Comparison of ENCODE assay signal across 13 cellular contexts in the genomic region with DNA sequence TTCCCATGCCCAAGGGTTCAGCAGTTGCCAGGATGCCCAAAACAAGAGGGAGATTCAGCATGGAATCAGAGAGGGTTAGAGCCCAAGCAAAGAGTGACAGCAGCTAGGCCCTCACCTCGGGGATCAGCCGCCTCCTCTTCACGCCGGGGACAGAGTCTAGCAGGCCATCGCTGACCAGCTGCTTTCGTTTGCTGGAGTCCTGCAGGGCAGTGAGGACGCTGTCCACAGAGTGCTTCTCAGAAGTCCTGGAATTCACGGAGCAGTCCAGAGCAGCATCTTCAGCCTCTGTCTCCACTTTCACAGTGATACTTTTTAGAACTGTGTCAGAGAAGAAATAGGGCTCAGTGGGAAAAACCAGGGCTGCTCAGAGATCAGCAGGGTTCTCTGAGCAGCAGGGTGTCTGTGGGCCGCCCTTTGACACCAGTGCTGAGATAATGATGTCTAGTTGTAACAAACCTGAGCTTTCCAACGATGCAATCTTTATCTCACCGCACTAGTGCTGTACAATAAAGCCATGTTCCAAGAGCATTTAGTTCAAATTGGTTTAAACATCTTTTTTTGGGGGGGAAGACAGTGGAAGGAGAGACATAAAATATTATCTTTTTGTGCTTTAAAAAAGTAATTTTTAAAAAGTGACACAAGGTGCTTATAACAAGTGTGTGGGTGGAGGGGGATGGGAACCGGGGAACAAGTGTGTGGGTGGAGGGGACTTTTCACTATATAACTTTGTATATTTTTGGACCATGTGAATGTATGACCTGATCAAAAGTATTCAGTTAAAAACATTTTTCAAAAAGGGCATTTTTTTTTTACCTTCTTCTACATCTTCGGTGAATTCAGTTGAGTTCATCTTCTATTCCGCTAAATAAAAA.
"Had no signal": no experiment of that assay in that cellular context is flagged by ENCODE, and none has a peak within 500 bp of the region (broad histone marks: within the 10 kb centered on the region; RNA-seq: fewer than 3 reads in every experiment).

No MANE protein-coding gene starts in this region.

- H3K4me3 Mint-ChIP-seq: activated CD4-positive, alpha-beta T cell treated with anti-CD3 and anti-CD28 coated beads for 36 hours; natural killer cell treated with Interleukin-12 subunit alpha and Interleukin-12 subunit beta and Interleukin-15 and Interleukin-18, amount 100 ng/mL, for 72 hours; T-cell had no signal

- H3K27me3 ChIP-seq: esophagus squamous epithelium, left lung, right lobe of liver had no signal

- DNase-seq: activated CD4-positive, alpha-beta T cell treated with anti-CD3 and anti-CD28 coated beads for 36 hours; activated CD8-positive, alpha-beta memory T cell treated with anti-CD3 and anti-CD28 coated beads, Interleukin-2, amount 50 U/mL, for 48 hours; activated naive CD4-positive, alpha-beta T cell treated with anti-CD3 and anti-CD28 coated beads, Interleukin-2, amount 50 U/mL, for 16 hours; esophagus squamous epithelium; hippocampal formation; left lung; mammary epithelial cell; right lobe of liver; SK-N-SH; T-cell had no signal

- H3K4me2 ChIP-seq: SK-N-SH, smooth muscle cell had no signal

- ATAC-seq: activated CD4-positive, alpha-beta T cell treated with anti-CD3 and anti-CD28 coated beads for 36 hours; left lung; natural killer cell treated with Interleukin-12 subunit alpha and Interleukin-12 subunit beta and Interleukin-15 and Interleukin-18, amount 100 ng/mL, for 72 hours; right lobe of liver; T-cell had no signal

- H3K9me3 Mint-ChIP-seq: natural killer cell treated with Interleukin-12 subunit alpha and Interleukin-12 subunit beta and Interleukin-15 and Interleukin-18, amount 100 ng/mL, for 72 hours; T-cell had no signal

- H3K36me3 ChIP-seq: right lobe of liver had no signal

- H3K36me3 Mint-ChIP-seq: natural killer cell treated with Interleukin-12 subunit alpha and Interleukin-12 subunit beta and Interleukin-15 and Interleukin-18, amount 100 ng/mL, for 72 hours had no signal

- H3K9ac ChIP-seq: SK-N-SH had no signal

- H3K9me3 ChIP-seq: esophagus squamous epithelium, left lung, right lobe of liver, SK-N-SH had no signal

- H3K27me3 Mint-ChIP-seq: activated CD4-positive, alpha-beta T cell treated with anti-CD3 and anti-CD28 coated beads for 36 hours; natural killer cell treated with Interleukin-12 subunit alpha and Interleukin-12 subunit beta and Interleukin-15 and Interleukin-18, amount 100 ng/mL, for 72 hours; T-cell had no signal

- H3K4me3 ChIP-seq: esophagus squamous epithelium, left lung, right lobe of liver, smooth muscle cell had no signal

- H3K27ac Mint-ChIP-seq: activated CD4-positive, alpha-beta T cell treated with anti-CD3 and anti-CD28 coated beads for 36 hours; natural killer cell treated with Interleukin-12 subunit alpha and Interleukin-12 subunit beta and Interleukin-15 and Interleukin-18, amount 100 ng/mL, for 72 hours; T-cell had no signal

- H3K27ac ChIP-seq: esophagus squamous epithelium, left lung, right lobe of liver, VCaP had no signal

- H3K9me2 ChIP-seq: SK-N-SH had no signal

- H3K4me1 ChIP-seq: esophagus squamous epithelium, left lung, right lobe of liver had no signal
